ENCODE assay signal across 13 cellular contexts in genomic region chr2:23425886-23426283, GRCh38. TPM values are rescaled to one million over a fixed set of nuclear protein-coding genes. Genes with fewer than 3 reads are reported as not detected.
A peak's percentile ranks its signal among the peaks of the same experiment; 100 is the strongest.
DNase-seq lines count a peak whose midpoint lies in the region; ATAC-seq and TF ChIP-seq lines count a peak whose summit lies in the region.
"Had no signal": no experiment of that assay in that cellular context is flagged by ENCODE, and none has a peak within 500 bp of the region (broad histone marks: within the 10 kb centered on the region; RNA-seq: fewer than 3 reads in every experiment).

No MANE protein-coding gene starts in this region.

- ATAC-seq in activated CD8-positive, alpha-beta memory T cell treated with anti-CD3 and anti-CD28 coated beads, Interleukin-2, amount 10 ng/mL, durations not matched to agents 7 days and 5 days: no peak
- ATAC-seq in foreskin keratinocyte: peak; percentile 41
- ATAC-seq: PC-3 had no signal

- H4K12ac ChIP-seq in trophoblast cell (ENCODE audit: low read depth, low read length): no peak overlapping the region

- H3K23ac ChIP-seq in trophoblast cell (ENCODE audit: low read length): no peak overlapping the region

- peak overlapping the region; percentile 79 for H2BK5ac ChIP-seq in trophoblast cell (ENCODE audit: low read depth, low read length, poor library complexity)

- H3K79me2 ChIP-seq in trophoblast cell (ENCODE audit: control insufficient read depth, insufficient read depth, low read length, poor library complexity): no peaks in the 10 kb centered on the region

- no CpG with 5 or more reads among the region's 3 CpGs for WGBS in trophoblast cell (ENCODE audit: extremely low coverage, insufficient coverage, insufficient read length)

- H2AK5ac ChIP-seq in trophoblast cell (ENCODE audit: low read length): no peak overlapping the region

- H2BK12ac ChIP-seq in trophoblast cell (ENCODE audit: low read length): no peak overlapping the region

- TF ChIP-seq POLR2A in erythroblast (IDR thresholded peaks at IDR 0.05; ENCODE audit: low read length): no peak

- no peak overlapping the region for H3K27ac Mint-ChIP-seq in activated CD8-positive, alpha-beta memory T cell treated with anti-CD3 and anti-CD28 coated beads, Interleukin-2, amount 10 ng/mL, durations not matched to agents 7 days and 5 days
- H3K27ac Mint-ChIP-seq: activated CD4-positive, alpha-beta memory T cell treated with anti-CD3 and anti-CD28 coated beads, Interleukin-2, amount 10 ng/mL, durations not matched to agents 7 days and 5 days had no signal

- CTCF ChIA-PET in activated CD8-positive, alpha-beta memory T cell treated with anti-CD3 and anti-CD28 coated beads, Interleukin-2, amount 10 ng/mL, durations not matched to agents 7 days and 5 days (lab: Charles Lee): no interaction called here

- peaks cover 20% of the 10 kb centered on the region for H3K79me1 ChIP-seq in trophoblast cell (ENCODE audit: low read length)

- H2AFZ ChIP-seq in trophoblast cell (ENCODE audit: insufficient read depth, low read length, poor library complexity): no peak overlapping the region

- no peak overlapping the region for H3K18ac ChIP-seq in trophoblast cell (ENCODE audit: low read length)

- no peak overlapping the region for H3K4ac ChIP-seq in trophoblast cell (ENCODE audit: low read depth, low read length)

- peak; percentile 27 for DNase-seq in activated CD8-positive, alpha-beta memory T cell treated with anti-CD3 and anti-CD28 coated beads, Interleukin-2, amount 10 ng/mL, durations not matched to agents 7 days and 5 days
- no peak for DNase-seq in activated CD8-positive, alpha-beta memory T cell treated with anti-CD3 and anti-CD28 coated beads, Interleukin-2, amount 50 U/mL, for 4 hours
- DNase-seq in foreskin keratinocyte (peak in 1 of 2 donors; percentile 65), trophoblast cell (peak; percentile 92 to 95), ureter (ENCODE audit: low spot score) (peak; percentile 19), erythroblast (lab: John Stamatoyannopoulos, UW) (no peak), NK-92 (lab: John Stamatoyannopoulos, UW; ENCODE audit: unreplicated experiment) (no peak), BE2C (no peak)
- DNase-seq: 8988T; activated CD4-positive, alpha-beta memory T cell treated with anti-CD3 and anti-CD28 coated beads, Interleukin-2, amount 10 ng/mL, durations not matched to agents 7 days and 5 days; cerebellar nuclear complex; PC-3; substantia nigra had no signal

- H3K27me3 Mint-ChIP-seq in activated CD8-positive, alpha-beta memory T cell treated with anti-CD3 and anti-CD28 coated beads, Interleukin-2, amount 10 ng/mL, durations not matched to agents 7 days and 5 days: peaks cover 8% of the 10 kb centered on the region
- H3K27me3 Mint-ChIP-seq: activated CD4-positive, alpha-beta memory T cell treated with anti-CD3 and anti-CD28 coated beads, Interleukin-2, amount 10 ng/mL, durations not matched to agents 7 days and 5 days had no signal

- H2BK120ac ChIP-seq in trophoblast cell (ENCODE audit: insufficient read depth, low read length, poor library complexity): peak overlapping the region; percentile 13

- H3K4me2 ChIP-seq in trophoblast cell (ENCODE audit: low read length): peak overlapping the region; percentile 15

- H3K14ac ChIP-seq in trophoblast cell (ENCODE audit: low read length): no peak overlapping the region

- no peaks in the 10 kb centered on the region for H3K9me3 Mint-ChIP-seq in activated CD8-positive, alpha-beta memory T cell treated with anti-CD3 and anti-CD28 coated beads, Interleukin-2, amount 10 ng/mL, durations not matched to agents 7 days and 5 days (ENCODE audit: low read depth)
- H3K9me3 Mint-ChIP-seq: activated CD4-positive, alpha-beta memory T cell treated with anti-CD3 and anti-CD28 coated beads, Interleukin-2, amount 10 ng/mL, durations not matched to agents 7 days and 5 days had no signal

- H3K27me3 ChIP-seq in foreskin keratinocyte (no peaks in the 10 kb centered on the region), trophoblast cell (ENCODE audit: insufficient read depth, low read length) (no peaks in the 10 kb centered on the region), BE2C (no peaks in the 10 kb centered on the region)

- H4K91ac ChIP-seq in trophoblast cell (ENCODE audit: low read depth, low read length): no peak overlapping the region

- TF ChIP-seq CTCF in foreskin keratinocyte (conservative IDR thresholded peaks at IDR 0.05): no peak
- no peak for TF ChIP-seq CTCF in BE2C (IDR thresholded peaks at IDR 0.05; ENCODE audit: low read depth, low read length)

- no peaks in the 10 kb centered on the region for H3K36me3 Mint-ChIP-seq in activated CD8-positive, alpha-beta memory T cell treated with anti-CD3 and anti-CD28 coated beads, Interleukin-2, amount 10 ng/mL, durations not matched to agents 7 days and 5 days

- no peak overlapping the region for H3K9ac ChIP-seq in trophoblast cell (ENCODE audit: low read length)

- peaks cover 9% of the 10 kb centered on the region for H3K4me1 ChIP-seq in foreskin keratinocyte
- H3K4me1 ChIP-seq in trophoblast cell (ENCODE audit: control insufficient read depth in 1 of 2, insufficient read depth in 2 of 2, low read length in 2 of 2): peaks cover 42 to 58% of the 10 kb centered on the region in 2 experiments
- peaks cover 2% of the 10 kb centered on the region; the same call in 1 of the 2 replicates for H3K4me1 ChIP-seq in BE2C

- H3K36me3 ChIP-seq in trophoblast cell (ENCODE audit: control insufficient read depth in 1 of 2, insufficient read depth in 2 of 2, low read length in 2 of 2) (no peaks in the 10 kb centered on the region), BE2C (no peaks in the 10 kb centered on the region)

- H3K4me3 Mint-ChIP-seq in activated CD8-positive, alpha-beta memory T cell treated with anti-CD3 and anti-CD28 coated beads, Interleukin-2, amount 10 ng/mL, durations not matched to agents 7 days and 5 days: no peak overlapping the region
- H3K4me3 Mint-ChIP-seq: activated CD4-positive, alpha-beta memory T cell treated with anti-CD3 and anti-CD28 coated beads, Interleukin-2, amount 10 ng/mL, durations not matched to agents 7 days and 5 days had no signal

- H3K27ac ChIP-seq in foreskin keratinocyte (no peak overlapping the region), trophoblast cell (ENCODE audit: low read depth, low read length) (peak overlapping the region; percentile 77)

- no peaks in the 10 kb centered on the region for H3K4me1 Mint-ChIP-seq in activated CD8-positive, alpha-beta memory T cell treated with anti-CD3 and anti-CD28 coated beads, Interleukin-2, amount 10 ng/mL, durations not matched to agents 7 days and 5 days
- H3K4me1 Mint-ChIP-seq: activated CD4-positive, alpha-beta memory T cell treated with anti-CD3 and anti-CD28 coated beads, Interleukin-2, amount 10 ng/mL, durations not matched to agents 7 days and 5 days had no signal

- H3K9me3 ChIP-seq in trophoblast cell (ENCODE audit: insufficient read depth, low read depth, low read length) (peaks cover 6% of the 10 kb centered on the region), BE2C (no peaks in the 10 kb centered on the region)

- no peak overlapping the region for H4K8ac ChIP-seq in trophoblast cell (ENCODE audit: low read depth, low read length)

- H3K4me3 ChIP-seq in trophoblast cell (ENCODE audit: low read depth, low read length): no peak overlapping the region
- H3K4me3 ChIP-seq in BE2C (ENCODE audit: low read depth, low read length): no peak overlapping the region

RNA-seq across cellular contexts. Expression of gene KLHL29, which starts 40.9 kb away (rescaled TPM):
- under 1 TPM; 0.09 to 0.12 TPM for total RNA-seq in activated CD8-positive, alpha-beta memory T cell treated with anti-CD3 and anti-CD28 coated beads, Interleukin-2, amount 10 ng/mL, durations not matched to agents 7 days and 5 days
- total RNA-seq in foreskin keratinocyte (6.3 and 6.4 TPM in 2 replicates), ureter (16.8 TPM)
- 2.5 and 3.0 TPM in 2 replicates for polyA plus RNA-seq in foreskin keratinocyte
- polyA plus RNA-seq in trophoblast cell (2013): 6.9 and 7.0 TPM in 2 replicates
- 5.9 TPM for polyA plus RNA-seq in BE2C (2012; ENCODE audit: insufficient read depth, insufficient read length, low read depth)

Comparison
In these comparisons a context has a peak if more than half of its experiments do, and no peak if none do; other contexts are left out.
1. DNase-seq: peak in activated CD8-positive, alpha-beta memory T cell treated with anti-CD3 and anti-CD28 coated beads, Interleukin-2, amount 10 ng/mL, durations not matched to agents 7 days and 5 days (single experiment), trophoblast cell (2 of 2) and ureter (single experiment); none in activated CD8-positive, alpha-beta memory T cell treated with anti-CD3 and anti-CD28 coated beads, Interleukin-2, amount 50 U/mL, for 4 hours (single experiment), erythroblast (0 of 2), NK-92 (single experiment) and BE2C (single experiment).